In genomic region chr19:4127322-4127721, GRCh38 we compare ENCODE assay signal across 7 cellular contexts. TPM values are rescaled to one million over a fixed set of nuclear protein-coding genes. Genes with fewer than 3 reads are reported as not detected.
"Had no signal": no experiment of that assay in that cellular context is flagged by ENCODE, and none has a peak within 500 bp of the region (broad histone marks: within the 10 kb centered on the region; RNA-seq: fewer than 3 reads in every experiment).

No MANE protein-coding gene starts in this region.

RNA-seq across cellular contexts. Expression of gene CREB3L3, which starts 26.1 kb away (rescaled TPM):
- total RNA-seq: LHCN-M2, MCF 10A, NCI-H460, PC-9, Right ventricle myocardium superior, RPMI7951, SJSA1 had no signal
